ENCODE assay signal across 9 cellular contexts in genomic region chr2:102080451-102081054, GRCh38.
DNase-seq lines count a peak whose midpoint lies in the region; ATAC-seq and TF ChIP-seq lines count a peak whose summit lies in the region.
"Had no signal": no experiment of that assay in that cellular context is flagged by ENCODE, and none has a peak within 500 bp of the region (broad histone marks: within the 10 kb centered on the region; RNA-seq: fewer than 3 reads in every experiment).

No MANE protein-coding gene starts in this region.

- no peak overlapping the region for H3K4me2 ChIP-seq in OCI-LY7 (ENCODE audit: low read length)

- H3K36me3 ChIP-seq in OCI-LY7 (ENCODE audit: insufficient read depth, low read length), result no peaks in the 10 kb centered on the region
- H3K36me3 ChIP-seq: HAP-1 had no signal

- H3K9me3 ChIP-seq in OCI-LY7 (ENCODE audit: low read length), result no peaks in the 10 kb centered on the region
- H3K9me3 ChIP-seq: HAP-1 had no signal

- H2AFZ ChIP-seq in OCI-LY7 (ENCODE audit: low read length), result no peak overlapping the region

- no peaks in the 10 kb centered on the region for H4K20me1 ChIP-seq in OCI-LY7 (ENCODE audit: insufficient read depth, low read length)

- no peak for TF ChIP-seq CTCF in cardiac fibroblast (IDR thresholded peaks at IDR 0.05; ENCODE audit: low read depth, low read length)
- no peak for TF ChIP-seq CTCF in OCI-LY7 (conservative IDR thresholded peaks at IDR 0.05; ENCODE audit: low read length)

- peak; percentile 12 for DNase-seq in GM04504 (ENCODE audit: low read depth)
- peak; percentile 54 to 74 for DNase-seq in cardiac fibroblast (ENCODE audit: low read depth in 2 of 2)
- no peak for DNase-seq in OCI-LY7 (ENCODE audit: low spot score)
- DNase-seq in NCI-H2196 (lab: John Stamatoyannopoulos, UW; ENCODE audit: unreplicated experiment), result no peak
- DNase-seq in DMS114 treated with DMSO at 0.1 percent for 48 hours (lab: John Stamatoyannopoulos, UW; ENCODE audit: unreplicated experiment), result no peak

- H3K4me3 ChIP-seq in cardiac fibroblast (replicated peaks in 1 of 2; ENCODE audit: low read depth in 2 of 2, low read length in 2 of 2) (no peak overlapping the region), OCI-LY7 (ENCODE audit: low read depth, low read length, poor library complexity, severe bottlenecking) (no peak overlapping the region)
- H3K4me3 ChIP-seq: HAP-1 had no signal

- no peaks in the 10 kb centered on the region for H3K79me2 ChIP-seq in OCI-LY7 (ENCODE audit: insufficient read depth, low read depth, low read length)

- H3K27ac ChIP-seq in OCI-LY7 (ENCODE audit: low read depth, low read length, poor library complexity, severe bottlenecking), result no peak overlapping the region

- ATAC-seq in GM19395 (IDR thresholded peaks at IDR 0.05; ENCODE audit: unreplicated experiment) (peak; percentile 48), HG03442 (IDR thresholded peaks at IDR 0.05; ENCODE audit: unreplicated experiment) (peak; percentile 47), GM21423 (IDR thresholded peaks at IDR 0.05; ENCODE audit: unreplicated experiment) (no peak)

- CTCF ChIA-PET in OCI-LY7 (lab: Charles Lee; ENCODE audit: unreplicated experiment), result no interaction called here

- intact Hi-C loops in OCI-LY7 (cut with micrococcal nuclease; ENCODE audit: unreplicated experiment), result no loop called here

- no peaks in the 10 kb centered on the region for H3K9me2 ChIP-seq in OCI-LY7 (ENCODE audit: insufficient read depth, low read length)

- BruUV-seq in OCI-LY7 (replicated peaks; lab: Mats Ljungman, UMichigan), result no TSS peak

- H3K4me1 ChIP-seq in OCI-LY7 (ENCODE audit: insufficient read depth, low read length, poor library complexity, severe bottlenecking), result no peaks in the 10 kb centered on the region
- H3K4me1 ChIP-seq: HAP-1 had no signal

- POLR2A ChIA-PET in OCI-LY7 (lab: Charles Lee), result interaction anchor here (0.6 kb wide), 1 partner anchor 151 kb away, joined by 3 read pairs; no protein-coding TSS in a partner anchor

Comparison
In these comparisons a context has a peak if more than half of its experiments do, and no peak if none do; other contexts are left out.
1. DNase-seq: peak in GM04504 (single experiment) and cardiac fibroblast (2 of 2); none in OCI-LY7 (single experiment), NCI-H2196 (single experiment) and DMS114 treated with DMSO at 0.1 percent for 48 hours (single experiment).